In genomic region chr12:47270782-47271664, GRCh38 we compare ENCODE assay signal across 8 cellular contexts.
DNase-seq lines count a peak whose midpoint lies in the region; ATAC-seq and TF ChIP-seq lines count a peak whose summit lies in the region.
"Had no signal": no experiment of that assay in that cellular context is flagged by ENCODE, and none has a peak within 500 bp of the region (broad histone marks: within the 10 kb centered on the region; RNA-seq: fewer than 3 reads in every experiment).

No MANE protein-coding gene starts in this region.

- POLR2A ChIA-PET in Panc1 (lab: Charles Lee), result no interaction called here

- H3K27me3 ChIP-seq in Panc1 (ENCODE audit: control insufficient read depth, insufficient read depth, low read length), result no peaks in the 10 kb centered on the region

- H3K4me3 ChIP-seq in Panc1 (ENCODE audit: low read depth in 2 of 2, low read length in 2 of 2) (no peak overlapping the region), cardiac fibroblast (replicated peaks in 1 of 2; ENCODE audit: low read depth in 2 of 2, low read length in 2 of 2) (no peak overlapping the region), retinal pigment epithelial cell (ENCODE audit: low read length) (no peak overlapping the region)

- ATAC-seq in Panc1 (peak; percentile 92), HG02970 (IDR thresholded peaks at IDR 0.05; ENCODE audit: low FRiP score, unreplicated experiment) (no peak), GM21390 (IDR thresholded peaks at IDR 0.05; ENCODE audit: unreplicated experiment) (no peak)

- CTCF ChIA-PET in Panc1 (lab: Charles Lee), result no interaction called here

- H3K4me1 ChIP-seq in Panc1 (ENCODE audit: control insufficient read depth, insufficient read depth, low read length), result peaks cover 6% of the 10 kb centered on the region; the same call in 1 of the 2 replicates

- no peaks in the 10 kb centered on the region for H3K36me3 ChIP-seq in Panc1 (ENCODE audit: control insufficient read depth, insufficient read depth, low read length)

- DNase-seq in HCEC 1CT (peak; percentile 80), Panc1 (ENCODE audit: low read depth, low spot score) (peak; percentile 88), cardiac fibroblast (ENCODE audit: low read depth in 2 of 2) (peak; percentile 62 to 91), retinal pigment epithelial cell (ENCODE audit: low read depth) (peak; percentile 55), Ammon's horn (ENCODE audit: low spot score) (no peak)
- DNase-seq: substantia nigra had no signal

- TF ChIP-seq CTCF in Panc1 (IDR thresholded peaks at IDR 0.05) (no peak), cardiac fibroblast (IDR thresholded peaks at IDR 0.05; ENCODE audit: low read depth, low read length) (no peak), retinal pigment epithelial cell (conservative IDR thresholded peaks at IDR 0.05; ENCODE audit: low read depth, low read length) (no peak)

- no TSS peak for BruUV-seq in Panc1 (replicated peaks; lab: Mats Ljungman, UMichigan)

- in situ Hi-C loops in Panc1 (cut with HindIII; ENCODE audit: low pct_unique_long_range_greater_than_20kb, low sequenced_read_pairs), result no loop called here

- no peaks in the 10 kb centered on the region for H3K9me3 ChIP-seq in Panc1 (ENCODE audit: control insufficient read depth, insufficient read depth, low read depth, low read length)

- H3K27ac ChIP-seq in Panc1 (ENCODE audit: low read length), result no peak overlapping the region

- intact Hi-C loops in Panc1 (cut with micrococcal nuclease; ENCODE audit: unreplicated experiment), result no loop called here
